In the genomic region with DNA sequence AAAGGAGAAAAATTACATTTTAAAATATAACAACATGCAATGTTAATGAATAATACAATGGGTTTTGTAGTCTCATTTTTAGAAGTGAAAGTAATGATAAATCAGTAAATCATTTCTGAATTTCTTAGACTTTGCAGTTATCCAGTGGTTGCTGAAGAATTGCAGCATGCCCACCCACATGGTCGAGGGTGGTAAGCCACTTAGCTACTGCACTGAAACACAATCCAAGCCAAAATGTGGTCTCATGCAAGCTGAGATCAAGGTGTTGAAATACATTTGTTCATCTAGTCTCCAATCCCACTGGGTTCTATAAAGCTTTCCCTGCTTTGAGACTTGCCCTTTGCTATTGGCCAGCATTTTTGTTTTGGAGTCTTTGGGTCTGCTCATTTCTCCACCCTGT, we compare ENCODE assay signal across 16 cellular contexts.
DNase-seq lines count a peak whose midpoint lies in the region; TF ChIP-seq lines count a peak whose summit lies in the region.
"Had no signal": no experiment of that assay in that cellular context is flagged by ENCODE, and none has a peak within 500 bp of the region (broad histone marks: within the 10 kb centered on the region; RNA-seq: fewer than 3 reads in every experiment).

No MANE protein-coding gene starts in this region.

- CTCF ChIA-PET in activated CD4-positive, alpha-beta memory T cell treated with anti-CD3 and anti-CD28 coated beads for 36 hours (lab: Charles Lee) = no interaction called here
- CTCF ChIA-PET in activated CD4-positive, alpha-beta memory T cell treated with anti-CD3 and anti-CD28 coated beads, Interleukin-2, amount 10 ng/mL, durations not matched to agents 7 days and 5 days (lab: Charles Lee) = no interaction called here

- H3K4me2 ChIP-seq in neural progenitor cell = no peak overlapping the region
- H3K4me2 ChIP-seq: A549 had no signal

- H3K27me3 ChIP-seq in neural progenitor cell = no peaks in the 10 kb centered on the region

- intact Hi-C loops in activated CD4-positive, alpha-beta memory T cell treated with anti-CD3 and anti-CD28 coated beads for 36 hours (cut with micrococcal nuclease) = no loop called here
- intact Hi-C loops in activated T-helper 1 cell treated with anti-CD3 and anti-CD28 coated beads, Interleukin-12 subunit alpha, Interleukin-12 subunit beta, Interleukin-2, Interleukin-4 antibody, amounts not matched to agents 30 ng/mL and 10 ng/mL and 1 ng/mL, durations not matched to agents 14 hours and 24 hours and 36 hours (cut with micrococcal nuclease) = no loop called here

- H3K4me3 ChIP-seq in AG10803 (ENCODE audit: low read length) = no peak overlapping the region
- no peak overlapping the region for H3K4me3 ChIP-seq in neural progenitor cell
- H3K4me3 ChIP-seq: A549 had no signal

- peak; percentile 14 for DNase-seq in activated CD4-positive, alpha-beta memory T cell treated with anti-CD3 and anti-CD28 coated beads for 36 hours
- no peak for DNase-seq in activated CD4-positive, alpha-beta memory T cell treated with anti-CD3 and anti-CD28 coated beads, Interleukin-2, amount 10 ng/mL, durations not matched to agents 7 days and 5 days
- DNase-seq in AG10803 (ENCODE audit: low read depth) (peak; percentile 0), NCI-H69 (lab: John Stamatoyannopoulos, UW) (peak; percentile 64), neural progenitor cell (ENCODE audit: low spot score) (no peak), ACHN (no peak)
- no peak for DNase-seq in activated T-helper 1 cell treated with anti-CD3 and anti-CD28 coated beads, Interleukin-12 subunit alpha, Interleukin-12 subunit beta, Interleukin-2, Interleukin-4 antibody, amounts not matched to agents 30 ng/mL and 10 ng/mL and 1 ng/mL, durations not matched to agents 14 hours and 24 hours and 36 hours (ENCODE audit: low spot score)
- DNase-seq: C1 segment of cervical spinal cord, DMS79, MM.1S, NCI-H1436 treated with DMSO at 0.1 percent for 48 hours, NCI-H2029 treated with DMSO at 0.1 percent for 48 hours, NCI-H748 treated with DMSO at 0.1 percent for 48 hours, PC-3, RPMI8226 had no signal

- no peaks in the 10 kb centered on the region for H3K4me1 Mint-ChIP-seq in activated CD4-positive, alpha-beta memory T cell treated with anti-CD3 and anti-CD28 coated beads for 36 hours (ENCODE audit: low read depth)
- no peaks in the 10 kb centered on the region for H3K4me1 Mint-ChIP-seq in activated CD4-positive, alpha-beta memory T cell treated with anti-CD3 and anti-CD28 coated beads, Interleukin-2, amount 10 ng/mL, durations not matched to agents 7 days and 5 days
- peaks cover 45% of the 10 kb centered on the region for H3K4me1 Mint-ChIP-seq in neural progenitor cell
- no peaks in the 10 kb centered on the region for H3K4me1 Mint-ChIP-seq in activated T-helper 1 cell treated with anti-CD3 and anti-CD28 coated beads, Interleukin-12 subunit alpha, Interleukin-12 subunit beta, Interleukin-2, Interleukin-4 antibody, amounts not matched to agents 30 ng/mL and 10 ng/mL and 1 ng/mL, durations not matched to agents 14 hours and 24 hours and 36 hours (ENCODE audit: low read depth)

- in situ Hi-C loops in ACHN (cut with HindIII; ENCODE audit: low pct_ligation_motif_present, low pct_unique_long_range_greater_than_20kb, low sequenced_read_pairs) = no loop called here

- no peaks in the 10 kb centered on the region for H3K9me3 Mint-ChIP-seq in activated CD4-positive, alpha-beta memory T cell treated with anti-CD3 and anti-CD28 coated beads for 36 hours
- no peaks in the 10 kb centered on the region for H3K9me3 Mint-ChIP-seq in activated CD4-positive, alpha-beta memory T cell treated with anti-CD3 and anti-CD28 coated beads, Interleukin-2, amount 10 ng/mL, durations not matched to agents 7 days and 5 days
- peaks cover 2% of the 10 kb centered on the region for H3K9me3 Mint-ChIP-seq in neural progenitor cell
- H3K9me3 Mint-ChIP-seq in activated T-helper 1 cell treated with anti-CD3 and anti-CD28 coated beads, Interleukin-12 subunit alpha, Interleukin-12 subunit beta, Interleukin-2, Interleukin-4 antibody, amounts not matched to agents 30 ng/mL and 10 ng/mL and 1 ng/mL, durations not matched to agents 14 hours and 24 hours and 36 hours = no peaks in the 10 kb centered on the region

- H2AFZ ChIP-seq in neural progenitor cell (replicated peaks) = no peak overlapping the region

- POLR2A ChIA-PET in activated CD4-positive, alpha-beta memory T cell treated with anti-CD3 and anti-CD28 coated beads for 36 hours (lab: Charles Lee) = interaction anchor here (0.6 kb wide), 1 partner anchor 612 kb away, joined by 3 read pairs; no protein-coding TSS in a partner anchor
- POLR2A ChIA-PET in activated CD4-positive, alpha-beta memory T cell treated with anti-CD3 and anti-CD28 coated beads, Interleukin-2, amount 10 ng/mL, durations not matched to agents 7 days and 5 days (lab: Charles Lee) = no interaction called here

- H3F3A ChIP-seq in neural progenitor cell (ENCODE audit: low read depth) = no peaks in the 10 kb centered on the region

- H3K4me3 Mint-ChIP-seq in activated CD4-positive, alpha-beta memory T cell treated with anti-CD3 and anti-CD28 coated beads for 36 hours = no peak overlapping the region
- no peak overlapping the region for H3K4me3 Mint-ChIP-seq in activated CD4-positive, alpha-beta memory T cell treated with anti-CD3 and anti-CD28 coated beads, Interleukin-2, amount 10 ng/mL, durations not matched to agents 7 days and 5 days
- H3K4me3 Mint-ChIP-seq in neural progenitor cell = no peak overlapping the region
- H3K4me3 Mint-ChIP-seq in activated T-helper 1 cell treated with anti-CD3 and anti-CD28 coated beads, Interleukin-12 subunit alpha, Interleukin-12 subunit beta, Interleukin-2, Interleukin-4 antibody, amounts not matched to agents 30 ng/mL and 10 ng/mL and 1 ng/mL, durations not matched to agents 14 hours and 24 hours and 36 hours = no peak overlapping the region

- H3K9me3 ChIP-seq in neural progenitor cell (ENCODE audit: low read depth) = no peaks in the 10 kb centered on the region
- H3K9me3 ChIP-seq: A549 had no signal

- no peak for TF ChIP-seq CTCF in AG10803 (conservative IDR thresholded peaks at IDR 0.05; ENCODE audit: low read length)
- no peak for TF ChIP-seq CTCF in neural progenitor cell (IDR thresholded peaks at IDR 0.05)

- peaks cover 2% of the 10 kb centered on the region for H3K36me3 Mint-ChIP-seq in activated CD4-positive, alpha-beta memory T cell treated with anti-CD3 and anti-CD28 coated beads for 36 hours
- H3K36me3 Mint-ChIP-seq in activated CD4-positive, alpha-beta memory T cell treated with anti-CD3 and anti-CD28 coated beads, Interleukin-2, amount 10 ng/mL, durations not matched to agents 7 days and 5 days (ENCODE audit: low read depth) = no peaks in the 10 kb centered on the region
- peaks cover 15% of the 10 kb centered on the region for H3K36me3 Mint-ChIP-seq in neural progenitor cell
- H3K36me3 Mint-ChIP-seq in activated T-helper 1 cell treated with anti-CD3 and anti-CD28 coated beads, Interleukin-12 subunit alpha, Interleukin-12 subunit beta, Interleukin-2, Interleukin-4 antibody, amounts not matched to agents 30 ng/mL and 10 ng/mL and 1 ng/mL, durations not matched to agents 14 hours and 24 hours and 36 hours (ENCODE audit: low read depth) = no peaks in the 10 kb centered on the region

- no peak overlapping the region for H3K27ac Mint-ChIP-seq in activated CD4-positive, alpha-beta memory T cell treated with anti-CD3 and anti-CD28 coated beads for 36 hours
- no peak overlapping the region for H3K27ac Mint-ChIP-seq in activated CD4-positive, alpha-beta memory T cell treated with anti-CD3 and anti-CD28 coated beads, Interleukin-2, amount 10 ng/mL, durations not matched to agents 7 days and 5 days
- peak overlapping the region; percentile 89 for H3K27ac Mint-ChIP-seq in neural progenitor cell
- H3K27ac Mint-ChIP-seq in activated T-helper 1 cell treated with anti-CD3 and anti-CD28 coated beads, Interleukin-12 subunit alpha, Interleukin-12 subunit beta, Interleukin-2, Interleukin-4 antibody, amounts not matched to agents 30 ng/mL and 10 ng/mL and 1 ng/mL, durations not matched to agents 14 hours and 24 hours and 36 hours = no peak overlapping the region

- H3K79me2 ChIP-seq in neural progenitor cell (ENCODE audit: low read depth) = no peaks in the 10 kb centered on the region

- H3K27me3 Mint-ChIP-seq in activated CD4-positive, alpha-beta memory T cell treated with anti-CD3 and anti-CD28 coated beads for 36 hours = no peaks in the 10 kb centered on the region
- H3K27me3 Mint-ChIP-seq in activated CD4-positive, alpha-beta memory T cell treated with anti-CD3 and anti-CD28 coated beads, Interleukin-2, amount 10 ng/mL, durations not matched to agents 7 days and 5 days = no peaks in the 10 kb centered on the region
- H3K27me3 Mint-ChIP-seq in neural progenitor cell (ENCODE audit: insufficient read depth, low read depth) = no peaks in the 10 kb centered on the region
- no peaks in the 10 kb centered on the region for H3K27me3 Mint-ChIP-seq in activated T-helper 1 cell treated with anti-CD3 and anti-CD28 coated beads, Interleukin-12 subunit alpha, Interleukin-12 subunit beta, Interleukin-2, Interleukin-4 antibody, amounts not matched to agents 30 ng/mL and 10 ng/mL and 1 ng/mL, durations not matched to agents 14 hours and 24 hours and 36 hours (ENCODE audit: insufficient read depth)

- peaks cover 31% of the 10 kb centered on the region for H3K4me1 ChIP-seq in neural progenitor cell
- H3K4me1 ChIP-seq: A549 had no signal

- no peaks in the 10 kb centered on the region for H3K36me3 ChIP-seq in neural progenitor cell

- H4K20me1 ChIP-seq in neural progenitor cell (ENCODE audit: low read depth) = no peaks in the 10 kb centered on the region

- no peak overlapping the region for H3K9ac ChIP-seq in neural progenitor cell

- no peak overlapping the region for H3K27ac ChIP-seq in neural progenitor cell
- H3K27ac ChIP-seq: A549 had no signal

Comparison
In these comparisons a context has a peak if more than half of its experiments do, and no peak if none do; other contexts are left out.
1. DNase-seq: peak in activated CD4-positive, alpha-beta memory T cell treated with anti-CD3 and anti-CD28 coated beads for 36 hours (single experiment), AG10803 (single experiment) and NCI-H69 (single experiment); none in activated CD4-positive, alpha-beta memory T cell treated with anti-CD3 and anti-CD28 coated beads, Interleukin-2, amount 10 ng/mL, durations not matched to agents 7 days and 5 days (single experiment), neural progenitor cell (single experiment), activated T-helper 1 cell treated with anti-CD3 and anti-CD28 coated beads, Interleukin-12 subunit alpha, Interleukin-12 subunit beta, Interleukin-2, Interleukin-4 antibody, amounts not matched to agents 30 ng/mL and 10 ng/mL and 1 ng/mL, durations not matched to agents 14 hours and 24 hours and 36 hours (single experiment) and ACHN (single experiment).